3 cellular contexts compared by ENCODE assay signal in the genomic region with DNA sequence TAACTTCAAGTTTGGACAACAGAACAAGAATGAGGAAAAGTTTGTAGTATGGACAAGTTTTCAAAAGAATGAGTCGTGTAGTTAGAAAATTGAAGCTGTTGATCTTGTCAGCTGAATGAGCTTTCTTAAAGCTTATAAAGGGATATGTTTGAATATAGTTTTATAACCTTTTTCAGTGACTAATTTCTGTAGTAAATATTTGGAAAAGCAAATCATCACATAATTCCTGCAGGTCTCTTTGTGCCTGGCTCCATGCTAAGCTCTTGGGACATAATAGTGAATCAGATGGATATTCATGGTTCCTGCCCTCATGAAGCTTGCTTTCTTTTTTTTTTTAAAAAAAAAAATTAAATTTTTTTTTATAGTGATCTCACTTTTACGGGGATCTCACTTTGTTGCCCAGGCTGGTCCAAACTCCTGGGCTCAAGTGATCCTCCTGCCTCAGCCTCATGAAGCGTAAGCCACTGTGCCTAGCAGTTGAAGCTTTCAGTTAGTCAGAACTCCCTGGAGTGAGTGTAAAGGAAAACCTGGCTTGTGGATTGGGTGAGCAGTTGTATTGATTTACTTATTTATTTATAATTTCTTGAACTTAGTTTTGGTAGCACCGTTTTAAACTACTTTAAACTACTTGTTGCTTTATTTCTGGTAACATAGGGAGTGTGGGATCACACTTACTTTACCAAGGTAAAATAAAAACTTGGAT.
TF ChIP-seq lines count a peak whose summit lies in the region.

No MANE protein-coding gene starts in this region.

TF ChIP-seq in HEK293, 187 proteins besides CTCF, POLR2A, EP300 and RAD21 (continues in another document):
- no peak for TF ChIP-seq FEZF1 (tag by site-specific recombination; IDR thresholded peaks at IDR 0.05)
- TF ChIP-seq, protein P1, sequence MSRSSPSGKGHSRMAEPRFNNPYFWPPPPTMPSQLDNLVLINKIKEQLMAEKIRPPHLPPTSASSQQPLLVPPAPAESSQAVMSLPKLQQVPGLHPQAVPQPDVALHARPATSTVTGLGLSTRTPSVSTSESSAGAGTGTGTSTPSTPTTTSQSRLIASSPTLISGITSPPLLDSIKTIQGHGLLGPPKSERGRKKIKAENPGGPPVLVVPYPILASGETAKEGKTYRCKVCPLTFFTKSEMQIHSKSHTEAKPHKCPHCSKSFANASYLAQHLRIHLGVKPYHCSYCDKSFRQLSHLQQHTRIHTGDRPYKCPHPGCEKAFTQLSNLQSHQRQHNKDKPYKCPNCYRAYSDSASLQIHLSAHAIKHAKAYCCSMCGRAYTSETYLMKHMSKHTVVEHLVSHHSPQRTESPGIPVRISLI (tag by site-specific recombination; IDR thresholded peaks at IDR 0.05), result peak; percentile 81
- TF ChIP-seq, protein P2, sequence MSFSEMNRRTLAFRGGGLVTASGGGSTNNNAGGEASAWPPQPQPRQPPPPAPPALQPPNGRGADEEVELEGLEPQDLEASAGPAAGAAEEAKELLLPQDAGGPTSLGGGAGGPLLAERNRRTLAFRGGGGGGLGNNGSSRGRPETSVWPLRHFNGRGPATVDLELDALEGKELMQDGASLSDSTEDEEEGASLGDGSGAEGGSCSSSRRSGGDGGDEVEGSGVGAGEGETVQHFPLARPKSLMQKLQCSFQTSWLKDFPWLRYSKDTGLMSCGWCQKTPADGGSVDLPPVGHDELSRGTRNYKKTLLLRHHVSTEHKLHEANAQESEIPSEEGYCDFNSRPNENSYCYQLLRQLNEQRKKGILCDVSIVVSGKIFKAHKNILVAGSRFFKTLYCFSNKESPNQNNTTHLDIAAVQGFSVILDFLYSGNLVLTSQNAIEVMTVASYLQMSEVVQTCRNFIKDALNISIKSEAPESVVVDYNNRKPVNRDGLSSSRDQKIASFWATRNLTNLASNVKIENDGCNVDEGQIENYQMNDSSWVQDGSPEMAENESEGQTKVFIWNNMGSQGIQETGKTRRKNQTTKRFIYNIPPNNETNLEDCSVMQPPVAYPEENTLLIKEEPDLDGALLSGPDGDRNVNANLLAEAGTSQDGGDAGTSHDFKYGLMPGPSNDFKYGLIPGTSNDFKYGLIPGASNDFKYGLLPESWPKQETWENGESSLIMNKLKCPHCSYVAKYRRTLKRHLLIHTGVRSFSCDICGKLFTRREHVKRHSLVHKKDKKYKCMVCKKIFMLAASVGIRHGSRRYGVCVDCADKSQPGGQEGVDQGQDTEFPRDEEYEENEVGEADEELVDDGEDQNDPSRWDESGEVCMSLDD (tag by site-specific recombination; IDR thresholded peaks at IDR 0.05), result no peak
- TF ChIP-seq, protein P3, sequence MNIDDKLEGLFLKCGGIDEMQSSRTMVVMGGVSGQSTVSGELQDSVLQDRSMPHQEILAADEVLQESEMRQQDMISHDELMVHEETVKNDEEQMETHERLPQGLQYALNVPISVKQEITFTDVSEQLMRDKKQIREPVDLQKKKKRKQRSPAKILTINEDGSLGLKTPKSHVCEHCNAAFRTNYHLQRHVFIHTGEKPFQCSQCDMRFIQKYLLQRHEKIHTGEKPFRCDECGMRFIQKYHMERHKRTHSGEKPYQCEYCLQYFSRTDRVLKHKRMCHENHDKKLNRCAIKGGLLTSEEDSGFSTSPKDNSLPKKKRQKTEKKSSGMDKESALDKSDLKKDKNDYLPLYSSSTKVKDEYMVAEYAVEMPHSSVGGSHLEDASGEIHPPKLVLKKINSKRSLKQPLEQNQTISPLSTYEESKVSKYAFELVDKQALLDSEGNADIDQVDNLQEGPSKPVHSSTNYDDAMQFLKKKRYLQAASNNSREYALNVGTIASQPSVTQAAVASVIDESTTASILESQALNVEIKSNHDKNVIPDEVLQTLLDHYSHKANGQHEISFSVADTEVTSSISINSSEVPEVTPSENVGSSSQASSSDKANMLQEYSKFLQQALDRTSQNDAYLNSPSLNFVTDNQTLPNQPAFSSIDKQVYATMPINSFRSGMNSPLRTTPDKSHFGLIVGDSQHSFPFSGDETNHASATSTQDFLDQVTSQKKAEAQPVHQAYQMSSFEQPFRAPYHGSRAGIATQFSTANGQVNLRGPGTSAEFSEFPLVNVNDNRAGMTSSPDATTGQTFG (tag by site-specific recombination; IDR thresholded peaks at IDR 0.05; ENCODE audit: borderline replicate concordance), result no peak

TF ChIP-seq in K562, 482 proteins besides CTCF, POLR2A, EP300 and RAD21:
- TF ChIP-seq, protein P4, sequence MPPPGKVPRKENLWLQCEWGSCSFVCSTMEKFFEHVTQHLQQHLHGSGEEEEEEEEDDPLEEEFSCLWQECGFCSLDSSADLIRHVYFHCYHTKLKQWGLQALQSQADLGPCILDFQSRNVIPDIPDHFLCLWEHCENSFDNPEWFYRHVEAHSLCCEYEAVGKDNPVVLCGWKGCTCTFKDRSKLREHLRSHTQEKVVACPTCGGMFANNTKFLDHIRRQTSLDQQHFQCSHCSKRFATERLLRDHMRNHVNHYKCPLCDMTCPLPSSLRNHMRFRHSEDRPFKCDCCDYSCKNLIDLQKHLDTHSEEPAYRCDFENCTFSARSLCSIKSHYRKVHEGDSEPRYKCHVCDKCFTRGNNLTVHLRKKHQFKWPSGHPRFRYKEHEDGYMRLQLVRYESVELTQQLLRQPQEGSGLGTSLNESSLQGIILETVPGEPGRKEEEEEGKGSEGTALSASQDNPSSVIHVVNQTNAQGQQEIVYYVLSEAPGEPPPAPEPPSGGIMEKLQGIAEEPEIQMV (tag; conservative IDR thresholded peaks at IDR 0.05; ENCODE audit: low read depth), result no peak
- peak; percentile 35 to 72; a peak in 3 of 4 replicates for TF ChIP-seq TRIM24 (IDR thresholded peaks at IDR 0.05)
- 0 out of 2 replicates have a peak, but pooled peaks have one; percentile 24 for TF ChIP-seq ZNF384 (IDR thresholded peaks at IDR 0.05; ENCODE audit: low read depth, low read length)
- peak; percentile 74 for TF ChIP-seq ZNF316 (IDR thresholded peaks at IDR 0.05)
- TF ChIP-seq, protein P5, sequence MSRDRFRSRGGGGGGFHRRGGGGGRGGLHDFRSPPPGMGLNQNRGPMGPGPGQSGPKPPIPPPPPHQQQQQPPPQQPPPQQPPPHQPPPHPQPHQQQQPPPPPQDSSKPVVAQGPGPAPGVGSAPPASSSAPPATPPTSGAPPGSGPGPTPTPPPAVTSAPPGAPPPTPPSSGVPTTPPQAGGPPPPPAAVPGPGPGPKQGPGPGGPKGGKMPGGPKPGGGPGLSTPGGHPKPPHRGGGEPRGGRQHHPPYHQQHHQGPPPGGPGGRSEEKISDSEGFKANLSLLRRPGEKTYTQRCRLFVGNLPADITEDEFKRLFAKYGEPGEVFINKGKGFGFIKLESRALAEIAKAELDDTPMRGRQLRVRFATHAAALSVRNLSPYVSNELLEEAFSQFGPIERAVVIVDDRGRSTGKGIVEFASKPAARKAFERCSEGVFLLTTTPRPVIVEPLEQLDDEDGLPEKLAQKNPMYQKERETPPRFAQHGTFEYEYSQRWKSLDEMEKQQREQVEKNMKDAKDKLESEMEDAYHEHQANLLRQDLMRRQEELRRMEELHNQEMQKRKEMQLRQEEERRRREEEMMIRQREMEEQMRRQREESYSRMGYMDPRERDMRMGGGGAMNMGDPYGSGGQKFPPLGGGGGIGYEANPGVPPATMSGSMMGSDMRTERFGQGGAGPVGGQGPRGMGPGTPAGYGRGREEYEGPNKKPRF (IDR thresholded peaks at IDR 0.05; ENCODE audit: low read depth, low read length), result no peak

TF ChIP-seq in GM12891, 5 proteins besides CTCF, POLR2A, EP300 and RAD21:
- TF ChIP-seq POU2F2 (IDR thresholded peaks at IDR 0.05; ENCODE audit: low read depth, low read length), result no peak
- TF ChIP-seq PAX5 (IDR thresholded peaks at IDR 0.05; ENCODE audit: insufficient read depth, low read length, severe bottlenecking), result no peak
- TF ChIP-seq SPI1 (IDR thresholded peaks at IDR 0.05; ENCODE audit: low read depth, low read length), result no peak
- no peak for TF ChIP-seq TAF1 (IDR thresholded peaks at IDR 0.05; ENCODE audit: low read depth, low read length)
- no peak for TF ChIP-seq POLR2AphosphoS5 (IDR thresholded peaks at IDR 0.05; ENCODE audit: low read depth, low read length)
